10 cellular contexts compared by ENCODE assay signal in the genomic region with DNA sequence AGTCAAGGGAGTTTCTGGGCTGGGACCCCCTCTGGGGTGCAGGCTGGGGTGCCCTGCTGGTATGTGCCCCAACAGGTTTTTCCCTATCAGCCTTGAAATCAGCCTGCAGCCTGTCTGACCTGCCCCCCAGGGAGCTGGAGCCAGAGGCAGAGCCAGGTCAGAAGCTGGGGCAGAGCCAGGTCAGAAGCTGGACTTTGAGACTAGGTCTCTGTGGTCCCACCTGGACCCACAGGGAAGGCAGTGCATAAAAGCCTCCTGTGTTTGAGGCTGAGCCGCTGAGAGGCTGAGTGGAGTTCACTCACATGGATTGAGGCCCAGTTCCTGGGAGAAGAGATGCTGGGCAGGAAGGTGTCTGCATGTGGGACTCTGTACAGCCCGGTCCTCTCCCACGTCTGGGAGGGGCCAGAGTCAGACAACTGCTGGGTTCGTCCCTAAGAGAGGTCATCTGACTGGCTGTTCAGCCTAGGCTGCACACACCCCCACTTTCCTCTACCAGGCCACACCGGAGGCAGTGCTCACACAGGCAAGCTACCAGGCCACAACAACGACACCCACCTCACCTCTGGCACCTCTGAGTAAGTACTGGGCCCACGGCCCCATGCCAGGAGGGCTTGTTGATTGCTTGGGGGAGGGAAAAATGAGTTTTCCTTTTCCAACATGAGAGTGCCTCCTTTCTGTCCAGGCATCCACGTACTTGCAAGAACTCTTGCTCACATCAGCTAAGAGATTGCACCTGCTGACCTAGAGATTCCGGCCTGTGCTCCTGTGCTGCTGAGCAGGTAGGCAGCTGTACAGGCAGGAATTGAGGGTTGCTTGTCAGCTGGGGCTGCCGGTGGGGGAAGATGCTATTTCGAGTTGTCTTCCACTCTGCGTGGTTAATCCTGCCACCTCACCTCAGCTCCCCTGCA. TPM values are rescaled to one million over a fixed set of nuclear protein-coding genes. Genes with fewer than 3 reads are reported as not detected.
DNase-seq lines count a peak whose midpoint lies in the region; FAIRE-seq and TF ChIP-seq lines count a peak whose summit lies in the region.
"Had no signal": no experiment of that assay in that cellular context is flagged by ENCODE, and none has a peak within 500 bp of the region (broad histone marks: within the 10 kb centered on the region; RNA-seq: fewer than 3 reads in every experiment).

A gene with protein sequence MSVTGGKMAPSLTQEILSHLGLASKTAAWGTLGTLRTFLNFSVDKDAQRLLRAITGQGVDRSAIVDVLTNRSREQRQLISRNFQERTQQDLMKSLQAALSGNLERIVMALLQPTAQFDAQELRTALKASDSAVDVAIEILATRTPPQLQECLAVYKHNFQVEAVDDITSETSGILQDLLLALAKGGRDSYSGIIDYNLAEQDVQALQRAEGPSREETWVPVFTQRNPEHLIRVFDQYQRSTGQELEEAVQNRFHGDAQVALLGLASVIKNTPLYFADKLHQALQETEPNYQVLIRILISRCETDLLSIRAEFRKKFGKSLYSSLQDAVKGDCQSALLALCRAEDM (plus strand): TSS at position 488 of the 908 bp plus-strand sequence. CDS start 814 bp downstream, outside the sequence.

- DNase-seq in HUDEP-2 (lab: John Stamatoyannopoulos, UW; ENCODE audit: unreplicated experiment in 76 of 76), result peak in 71 of 76 experiments; percentile 8 to 83 (median 62)
- no peak for DNase-seq in NT2/D1 (ENCODE audit: low read depth, low spot score)
- DNase-seq in fibroblast of pulmonary artery (ENCODE audit: low read depth), result peak; percentile 39
- DNase-seq in small intestine, result peak; percentile 74
- DNase-seq in medulla oblongata (ENCODE audit: extremely low spot score), result no peak
- no peak for DNase-seq in stimulated activated CD4-positive, alpha-beta T cell treated with anti-CD3 and anti-CD28 coated beads, Interleukin-4, amount 100 ng/mL, for 24 hours
- no peak for DNase-seq in cerebellum (ENCODE audit: low spot score)
- DNase-seq: activated T-cell treated with anti-CD3 and anti-CD28 coated beads, Interleukin-2, amount 50 U/mL, for 4 hours; naive B cell had no signal

- TF ChIP-seq CTCF in fibroblast of pulmonary artery (IDR thresholded peaks at IDR 0.05; ENCODE audit: low read length, missing control alignments), result no peak

- no peaks in the 10 kb centered on the region for H3K27me3 ChIP-seq in NT2/D1 (ENCODE audit: insufficient read depth, insufficient read length)
- H3K27me3 ChIP-seq in small intestine (ENCODE audit: control insufficient read depth in 2 of 2, insufficient read depth in 2 of 2, low read length in 2 of 2), result no peaks in the 10 kb centered on the region

- no peak within 1 kb of the TSS for H3K4me3 ChIP-seq in NT2/D1 (ENCODE audit: insufficient read length, low read depth)
- no peak within 1 kb of the TSS for H3K4me3 ChIP-seq in fibroblast of pulmonary artery (replicated peaks; ENCODE audit: low read depth, low read length)
- H3K4me3 ChIP-seq in small intestine (ENCODE audit: low read depth in 1 of 2, low read length in 2 of 2), result no peak within 1 kb of the TSS

- 29 to 58% (median 39%) methylated on average over 12 of the region's 12 CpGs for WGBS in small intestine, 3 donors

- no peaks in the 10 kb centered on the region for H3K36me3 ChIP-seq in NT2/D1 (ENCODE audit: insufficient read depth, insufficient read length, low read length)
- no peaks in the 10 kb centered on the region for H3K36me3 ChIP-seq in small intestine (ENCODE audit: control insufficient read depth in 2 of 2, insufficient read depth in 2 of 2, low read length in 2 of 2)

- H3K9me3 ChIP-seq in NT2/D1 (ENCODE audit: insufficient read depth, low read length) (no peaks in the 10 kb centered on the region), small intestine (ENCODE audit: control insufficient read depth, low read depth) (no peaks in the 10 kb centered on the region)

- H3K9ac ChIP-seq in NT2/D1 (ENCODE audit: insufficient read length, low read depth), result peak within 1 kb of the TSS; percentile 44

- H3K4me1 ChIP-seq in NT2/D1 (ENCODE audit: insufficient read depth, insufficient read length) (peaks cover 36% of the 10 kb centered on the region), small intestine (ENCODE audit: control insufficient read depth in 2 of 2, insufficient read depth in 1 of 2, low read depth in 1 of 2, low read length in 1 of 2) (peaks cover 0 to 3% of the 10 kb centered on the region in 2 donors)

- no peak for FAIRE-seq in small intestine (lab: Jason Lieb, UNC)
- FAIRE-seq: endothelial cell of umbilical vein had no signal

- peak within 1 kb of the TSS in 1 of 2 donors; percentile 4 for H3K27ac ChIP-seq in small intestine (ENCODE audit: low read depth in 1 of 2, low read length in 1 of 2)

RNA-seq across cellular contexts. Expression of the gene that starts here (rescaled TPM):
- under 1 TPM in 2 of 3 donors, not detected in 1; 0.43 to 0.89 TPM for polyA plus RNA-seq in small intestine
- 0.18 TPM for total RNA-seq in cerebellum
- total RNA-seq: activated T-cell treated with anti-CD3 and anti-CD28 coated beads, Interleukin-2, amount 50 U/mL, for 4 hours; endothelial cell of umbilical vein had no signal
- polyA plus RNA-seq: endothelial cell of umbilical vein had no signal

Comparison
In these comparisons a context has a peak if more than half of its experiments do, and no peak if none do; other contexts are left out.
1. Peak in DNase-seq in small intestine; RNA of the gene not detected or under 1 TPM.
2. DNase-seq: peak in HUDEP-2 (71 of 76) and fibroblast of pulmonary artery (single experiment); none in NT2/D1 (single experiment), medulla oblongata (single experiment), stimulated activated CD4-positive, alpha-beta T cell treated with anti-CD3 and anti-CD28 coated beads, Interleukin-4, amount 100 ng/mL, for 24 hours (single experiment) and cerebellum (single experiment).